3 cellular contexts compared by ENCODE assay signal in the genomic region with DNA sequence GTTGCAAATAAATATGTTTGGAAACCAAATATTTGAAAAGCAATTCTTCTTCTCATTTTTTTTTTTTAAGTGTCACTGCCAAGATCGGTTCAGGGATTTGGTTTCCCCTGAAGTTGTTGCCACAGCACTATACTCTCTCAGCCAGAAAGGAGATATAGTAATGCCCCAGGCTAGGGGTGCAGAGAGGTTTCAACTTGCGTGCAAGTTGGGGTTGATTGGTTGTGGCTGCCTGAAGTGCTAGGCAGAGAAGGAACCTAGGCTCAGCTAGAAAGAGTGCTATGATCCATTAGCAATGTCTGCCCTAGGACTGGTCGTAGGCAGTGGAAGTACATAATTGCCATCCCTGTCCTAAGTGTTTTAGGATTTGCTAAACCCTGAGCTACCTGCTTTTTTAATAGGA.
TF ChIP-seq lines count a peak whose summit lies in the region.

No MANE protein-coding gene starts in this region.

TF ChIP-seq in IMR-90, 13 proteins besides CTCF, POLR2A, EP300 and RAD21:
- TF ChIP-seq BHLHE40 (IDR thresholded peaks at IDR 0.05; ENCODE audit: low read depth, low read length) (no peak), FOS (IDR thresholded peaks at IDR 0.05; ENCODE audit: low read depth, low read length) (no peak), MAZ (IDR thresholded peaks at IDR 0.05; ENCODE audit: borderline replicate concordance, low read depth, low read length) (no peak), MAFK (IDR thresholded peaks at IDR 0.05; ENCODE audit: low read depth, low read length) (no peak)
TF ChIP-seq in IMR-90: peak in this region for 0.

TF ChIP-seq in K562, 482 proteins besides CTCF, POLR2A, EP300 and RAD21:
- no peak for TF ChIP-seq COPS2 (conservative IDR thresholded peaks at IDR 0.05)
- TF ChIP-seq, protein P1, sequence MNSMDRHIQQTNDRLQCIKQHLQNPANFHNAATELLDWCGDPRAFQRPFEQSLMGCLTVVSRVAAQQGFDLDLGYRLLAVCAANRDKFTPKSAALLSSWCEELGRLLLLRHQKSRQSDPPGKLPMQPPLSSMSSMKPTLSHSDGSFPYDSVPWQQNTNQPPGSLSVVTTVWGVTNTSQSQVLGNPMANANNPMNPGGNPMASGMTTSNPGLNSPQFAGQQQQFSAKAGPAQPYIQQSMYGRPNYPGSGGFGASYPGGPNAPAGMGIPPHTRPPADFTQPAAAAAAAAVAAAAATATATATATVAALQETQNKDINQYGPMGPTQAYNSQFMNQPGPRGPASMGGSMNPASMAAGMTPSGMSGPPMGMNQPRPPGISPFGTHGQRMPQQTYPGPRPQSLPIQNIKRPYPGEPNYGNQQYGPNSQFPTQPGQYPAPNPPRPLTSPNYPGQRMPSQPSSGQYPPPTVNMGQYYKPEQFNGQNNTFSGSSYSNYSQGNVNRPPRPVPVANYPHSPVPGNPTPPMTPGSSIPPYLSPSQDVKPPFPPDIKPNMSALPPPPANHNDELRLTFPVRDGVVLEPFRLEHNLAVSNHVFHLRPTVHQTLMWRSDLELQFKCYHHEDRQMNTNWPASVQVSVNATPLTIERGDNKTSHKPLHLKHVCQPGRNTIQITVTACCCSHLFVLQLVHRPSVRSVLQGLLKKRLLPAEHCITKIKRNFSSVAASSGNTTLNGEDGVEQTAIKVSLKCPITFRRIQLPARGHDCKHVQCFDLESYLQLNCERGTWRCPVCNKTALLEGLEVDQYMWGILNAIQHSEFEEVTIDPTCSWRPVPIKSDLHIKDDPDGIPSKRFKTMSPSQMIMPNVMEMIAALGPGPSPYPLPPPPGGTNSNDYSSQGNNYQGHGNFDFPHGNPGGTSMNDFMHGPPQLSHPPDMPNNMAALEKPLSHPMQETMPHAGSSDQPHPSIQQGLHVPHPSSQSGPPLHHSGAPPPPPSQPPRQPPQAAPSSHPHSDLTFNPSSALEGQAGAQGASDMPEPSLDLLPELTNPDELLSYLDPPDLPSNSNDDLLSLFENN (IDR thresholded peaks at IDR 0.05; ENCODE audit: low read depth in 2 of 2, low read length in 2 of 2), result peak in 1 of 2 experiments; percentile 51; a peak in 1 of 4 replicates
- TF ChIP-seq, protein P2, sequence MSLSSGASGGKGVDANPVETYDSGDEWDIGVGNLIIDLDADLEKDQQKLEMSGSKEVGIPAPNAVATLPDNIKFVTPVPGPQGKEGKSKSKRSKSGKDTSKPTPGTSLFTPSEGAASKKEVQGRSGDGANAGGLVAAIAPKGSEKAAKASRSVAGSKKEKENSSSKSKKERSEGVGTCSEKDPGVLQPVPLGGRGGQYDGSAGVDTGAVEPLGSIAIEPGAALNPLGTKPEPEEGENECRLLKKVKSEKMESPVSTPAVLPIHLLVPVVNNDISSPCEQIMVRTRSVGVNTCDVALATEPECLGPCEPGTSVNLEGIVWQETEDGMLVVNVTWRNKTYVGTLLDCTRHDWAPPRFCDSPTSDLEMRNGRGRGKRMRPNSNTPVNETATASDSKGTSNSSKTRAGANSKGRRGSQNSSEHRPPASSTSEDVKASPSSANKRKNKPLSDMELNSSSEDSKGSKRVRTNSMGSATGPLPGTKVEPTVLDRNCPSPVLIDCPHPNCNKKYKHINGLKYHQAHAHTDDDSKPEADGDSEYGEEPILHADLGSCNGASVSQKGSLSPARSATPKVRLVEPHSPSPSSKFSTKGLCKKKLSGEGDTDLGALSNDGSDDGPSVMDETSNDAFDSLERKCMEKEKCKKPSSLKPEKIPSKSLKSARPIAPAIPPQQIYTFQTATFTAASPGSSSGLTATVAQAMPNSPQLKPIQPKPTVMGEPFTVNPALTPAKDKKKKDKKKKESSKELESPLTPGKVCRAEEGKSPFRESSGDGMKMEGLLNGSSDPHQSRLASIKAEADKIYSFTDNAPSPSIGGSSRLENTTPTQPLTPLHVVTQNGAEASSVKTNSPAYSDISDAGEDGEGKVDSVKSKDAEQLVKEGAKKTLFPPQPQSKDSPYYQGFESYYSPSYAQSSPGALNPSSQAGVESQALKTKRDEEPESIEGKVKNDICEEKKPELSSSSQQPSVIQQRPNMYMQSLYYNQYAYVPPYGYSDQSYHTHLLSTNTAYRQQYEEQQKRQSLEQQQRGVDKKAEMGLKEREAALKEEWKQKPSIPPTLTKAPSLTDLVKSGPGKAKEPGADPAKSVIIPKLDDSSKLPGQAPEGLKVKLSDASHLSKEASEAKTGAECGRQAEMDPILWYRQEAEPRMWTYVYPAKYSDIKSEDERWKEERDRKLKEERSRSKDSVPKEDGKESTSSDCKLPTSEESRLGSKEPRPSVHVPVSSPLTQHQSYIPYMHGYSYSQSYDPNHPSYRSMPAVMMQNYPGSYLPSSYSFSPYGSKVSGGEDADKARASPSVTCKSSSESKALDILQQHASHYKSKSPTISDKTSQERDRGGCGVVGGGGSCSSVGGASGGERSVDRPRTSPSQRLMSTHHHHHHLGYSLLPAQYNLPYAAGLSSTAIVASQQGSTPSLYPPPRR (CRISPR knock-in tag; IDR thresholded peaks at IDR 0.05; ENCODE audit: borderline replicate concordance), result no peak
- no peak for TF ChIP-seq MAFG (tag; conservative IDR thresholded peaks at IDR 0.05)
- no peak for TF ChIP-seq CXXC5 (CRISPR knock-in tag; IDR thresholded peaks at IDR 0.05)
- no peak for TF ChIP-seq POLR2G (IDR thresholded peaks at IDR 0.05; ENCODE audit: low read depth, low read length)
- TF ChIP-seq, protein P3, sequence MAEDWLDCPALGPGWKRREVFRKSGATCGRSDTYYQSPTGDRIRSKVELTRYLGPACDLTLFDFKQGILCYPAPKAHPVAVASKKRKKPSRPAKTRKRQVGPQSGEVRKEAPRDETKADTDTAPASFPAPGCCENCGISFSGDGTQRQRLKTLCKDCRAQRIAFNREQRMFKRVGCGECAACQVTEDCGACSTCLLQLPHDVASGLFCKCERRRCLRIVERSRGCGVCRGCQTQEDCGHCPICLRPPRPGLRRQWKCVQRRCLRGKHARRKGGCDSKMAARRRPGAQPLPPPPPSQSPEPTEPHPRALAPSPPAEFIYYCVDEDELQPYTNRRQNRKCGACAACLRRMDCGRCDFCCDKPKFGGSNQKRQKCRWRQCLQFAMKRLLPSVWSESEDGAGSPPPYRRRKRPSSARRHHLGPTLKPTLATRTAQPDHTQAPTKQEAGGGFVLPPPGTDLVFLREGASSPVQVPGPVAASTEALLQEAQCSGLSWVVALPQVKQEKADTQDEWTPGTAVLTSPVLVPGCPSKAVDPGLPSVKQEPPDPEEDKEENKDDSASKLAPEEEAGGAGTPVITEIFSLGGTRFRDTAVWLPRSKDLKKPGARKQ (CRISPR knock-in tag; IDR thresholded peaks at IDR 0.05), result no peak
- TF ChIP-seq SMARCA5 (IDR thresholded peaks at IDR 0.05), result no peak
- TF ChIP-seq ZBTB17 (CRISPR knock-in tag; IDR thresholded peaks at IDR 0.05), result peak; percentile 91
- TF ChIP-seq MLLT1 (IDR thresholded peaks at IDR 0.05), result peak in 1 of 2 experiments; percentile 73; a peak in 1 of 4 replicates

TF ChIP-seq in HepG2, 621 proteins besides CTCF, POLR2A, EP300 and RAD21:
- TF ChIP-seq ZNF343 (CRISPR knock-in tag; IDR thresholded peaks at IDR 0.05) (no peak), ZNF335 (CRISPR knock-in tag; IDR thresholded peaks at IDR 0.05) (no peak)
TF ChIP-seq in HepG2: peak in this region for 0.
